Comparison of ENCODE assay signal across 8 cellular contexts in genomic region chr11:44943118-44943517, GRCh38. TPM values are rescaled to one million over a fixed set of nuclear protein-coding genes. Genes with fewer than 3 reads are reported as not detected.
DNase-seq lines count a peak whose midpoint lies in the region; ATAC-seq and TF ChIP-seq lines count a peak whose summit lies in the region.

No MANE protein-coding gene starts in this region.

- CTCF ChIA-PET in activated B cell treated with CpG ODN at 0.5 μM for 24 hours (lab: Charles Lee), result interaction anchor here (1.2 to 24.5 kb wide), 3 partner anchors 86 to 161 kb away, joined by 3 to 1010 read pairs (median 5); no protein-coding TSS in a partner anchor

- H3K4me1 Mint-ChIP-seq in activated B cell treated with CpG ODN at 0.5 μM for 24 hours, result peaks cover 92% of the 10 kb centered on the region

- H3K36me3 Mint-ChIP-seq in activated B cell treated with CpG ODN at 0.5 μM for 24 hours (ENCODE audit: low read depth), result peaks cover 29% of the 10 kb centered on the region

- no peaks in the 10 kb centered on the region for H3K9me3 Mint-ChIP-seq in activated B cell treated with CpG ODN at 0.5 μM for 24 hours

- peak overlapping the region; percentile 76 for H3K4me3 Mint-ChIP-seq in activated B cell treated with CpG ODN at 0.5 μM for 24 hours

- TF ChIP-seq CTCF in activated B cell treated with CpG ODN at 0.5 μM for 24 hours (IDR thresholded peaks at IDR 0.05), result no peak

- intact Hi-C loops in activated B cell treated with CpG ODN at 0.5 μM for 24 hours (cut with micrococcal nuclease) (loop anchor here (1.0 to 10.0 kb wide), 6 partner anchors 9 to 1762 kb away; partner anchors contain the start of genes ARHGAP1, SLC35C1 and ZNF408), left cardiac atrium (cut with DNase I) (no loop called here)

- no peaks in the 10 kb centered on the region for H3K27me3 Mint-ChIP-seq in activated B cell treated with CpG ODN at 0.5 μM for 24 hours

- DNase-seq in NCI-H1694 (lab: John Stamatoyannopoulos, UW) (peak; percentile 26), NCI-H1694 treated with DMSO at 0.1 percent for 48 hours (lab: John Stamatoyannopoulos, UW) (no peak), activated B cell treated with CpG ODN at 0.5 μM for 24 hours (peak; percentile 74), renal cortical epithelial cell (ENCODE audit: low read depth) (peak; percentile 52), D341Med (ENCODE audit: low spot score) (no peak), left cardiac atrium (no peak)

- POLR2A ChIA-PET in activated B cell treated with CpG ODN at 0.5 μM for 24 hours (lab: Charles Lee), result interaction anchor here (0.8 to 1.8 kb wide), 9 partner anchors 14 to 342 kb away, joined by 3 to 17 read pairs (median 4); no protein-coding TSS in a partner anchor

- H3K27ac Mint-ChIP-seq in activated B cell treated with CpG ODN at 0.5 μM for 24 hours, result peak overlapping the region; percentile 80

- ATAC-seq in HG03135 (IDR thresholded peaks at IDR 0.05; ENCODE audit: unreplicated experiment) (peak; percentile 52), activated B cell treated with CpG ODN at 0.5 μM for 24 hours (ENCODE audit: low read depth) (peak; percentile 94), HG03520 (IDR thresholded peaks at IDR 0.05; ENCODE audit: unreplicated experiment) (no peak), left cardiac atrium (no peak)

RNA-seq across cellular contexts. Expression of gene TP53I11, which starts 7.6 kb away (rescaled TPM):
- total RNA-seq in activated B cell treated with CpG ODN at 0.5 μM for 24 hours, result 145 and 175 TPM in 2 replicates
- total RNA-seq in renal cortical epithelial cell, result 4.9 and 11.5 TPM in 2 replicates
- 100 to 1,000 TPM in 1 of 2 donors, 10 to 100 TPM in 1; 96.4 to 115 TPM for total RNA-seq in left cardiac atrium

Comparison
In these comparisons a context has a peak if more than half of its experiments do, and no peak if none do; other contexts are left out.
1. DNase-seq: peak in NCI-H1694 (single experiment), activated B cell treated with CpG ODN at 0.5 μM for 24 hours (single experiment) and renal cortical epithelial cell (single experiment); none in NCI-H1694 treated with DMSO at 0.1 percent for 48 hours (single experiment), D341Med (single experiment) and left cardiac atrium (single experiment).
2. ATAC-seq: peak in HG03135 (single experiment) and activated B cell treated with CpG ODN at 0.5 μM for 24 hours (single experiment); none in HG03520 (single experiment) and left cardiac atrium (0 of 2).